ENCODE assay signal across 8 cellular contexts in the genomic region with DNA sequence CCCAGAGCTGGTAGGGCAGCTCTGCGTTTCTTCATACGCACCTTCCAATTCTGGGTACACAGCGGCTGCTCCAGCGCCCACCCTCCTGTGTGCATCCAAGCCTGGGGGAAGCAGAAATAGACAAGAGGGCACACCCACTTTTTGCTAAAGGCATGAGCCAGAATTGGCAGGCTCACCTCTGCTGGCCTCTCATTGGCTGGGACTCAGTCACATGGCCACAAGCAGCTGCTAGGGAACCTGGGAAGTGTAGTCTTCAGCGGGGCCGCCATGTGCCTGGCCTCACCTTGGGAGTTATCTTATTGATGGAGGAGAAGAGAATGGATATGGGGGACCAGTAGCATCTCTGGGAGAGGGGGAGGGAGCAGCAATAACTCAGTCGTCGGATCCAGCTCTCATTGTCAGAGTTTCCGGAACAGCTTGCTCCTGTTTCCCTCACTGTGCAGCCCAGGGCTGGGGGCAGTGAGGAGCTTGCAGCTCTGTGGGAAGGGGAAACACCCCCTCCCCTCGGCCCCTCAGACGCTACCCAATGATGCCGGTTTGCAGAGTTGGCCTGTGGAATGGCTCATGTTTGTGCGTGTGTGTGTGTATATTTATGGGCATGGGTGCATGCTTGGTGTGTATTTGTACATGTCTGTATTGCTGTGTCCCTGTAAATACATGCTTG. TPM values are rescaled to one million over a fixed set of nuclear protein-coding genes. Genes with fewer than 3 reads are reported as not detected.
DNase-seq lines count a peak whose midpoint lies in the region; ATAC-seq, FAIRE-seq and TF ChIP-seq lines count a peak whose summit lies in the region.

No MANE protein-coding gene starts in this region.

- no peak overlapping the region for H3K4me3 Mint-ChIP-seq in T-helper 2 cell treated with Interferon-gamma antibody and Interleukin-4, amounts not matched to agents 5 μg/mL and 100 μg/mL, for 36 hours

- CTCF ChIA-PET in HCT116 (lab: Charles Lee), result interaction anchor here (0.8 to 9.0 kb wide), 3 partner anchors 36 to 546 kb away, joined by 3 to 86 read pairs (median 3); no protein-coding TSS in a partner anchor

- BruUV-seq in HCT116 (replicated peaks; lab: Mats Ljungman, UMichigan), result no TSS peak

- no peaks in the 10 kb centered on the region for H4K20me1 ChIP-seq in HCT116 (ENCODE audit: insufficient read depth)

- H3K27me3 Mint-ChIP-seq in T-helper 2 cell treated with Interferon-gamma antibody and Interleukin-4, amounts not matched to agents 5 μg/mL and 100 μg/mL, for 36 hours (ENCODE audit: low read depth), result no peaks in the 10 kb centered on the region

- DNase-seq in D721Med (ENCODE audit: insufficient read length, low spot score), result peak; percentile 70
- DNase-seq in HCT116 (ENCODE audit: low read depth, low spot score), result peak; percentile 79
- DNase-seq in NCI-H1694 (lab: John Stamatoyannopoulos, UW), result peak; percentile 91
- peak; percentile 74 for DNase-seq in T-helper 2 cell treated with Interferon-gamma antibody and Interleukin-4, amounts not matched to agents 5 μg/mL and 100 μg/mL, for 36 hours (ENCODE audit: low spot score)
- DNase-seq in amygdala (lab: John Stamatoyannopoulos, UW), result peak in 51 of 56 donors; percentile 23 to 88 (median 70)
- DNase-seq in hippocampal formation (lab: John Stamatoyannopoulos, UW), result peak; percentile 52 to 72
- DNase-seq in stimulated activated CD4-positive, alpha-beta T cell treated with anti-CD3 and anti-CD28 coated beads, Interleukin-12 subunit alpha, Interleukin-12 subunit beta, amount 100 ng/mL, for 4 hours, result peak; percentile 71
- DNase-seq in dedifferentiated amniotic fluid mesenchymal stem cell (ENCODE audit: extremely low spot score), result no peak

- no peaks in the 10 kb centered on the region for H3K9me3 ChIP-seq in HCT116 (ENCODE audit: control insufficient read depth in 1 of 2, insufficient read depth in 1 of 2, low read depth in 1 of 2, low read length in 2 of 2)

- no peaks in the 10 kb centered on the region for H3K79me2 ChIP-seq in HCT116 (ENCODE audit: insufficient read depth, low read length)

- no peaks in the 10 kb centered on the region for H3K9me3 Mint-ChIP-seq in T-helper 2 cell treated with Interferon-gamma antibody and Interleukin-4, amounts not matched to agents 5 μg/mL and 100 μg/mL, for 36 hours

- no peaks in the 10 kb centered on the region for H3K9me2 ChIP-seq in HCT116 (ENCODE audit: insufficient read depth)

- no peak for TF ChIP-seq POLR2A in HCT116 (IDR thresholded peaks at IDR 0.05; ENCODE audit: borderline replicate concordance, extremely low read depth, insufficient read depth, insufficient read length)

- peak overlapping the region; percentile 43 for H3K4me2 ChIP-seq in HCT116 (ENCODE audit: low read length)

- RAD21 ChIA-PET in HCT116 (lab: Charles Lee; ENCODE audit: low non-redundant PET in 1 of 2, low total read pairs in 2 of 2, uncharacterized antibody in 2 of 2, unreplicated experiment in 2 of 2), result no interaction called here

- ATAC-seq in HCT116, result peak; percentile 98

- H3K9ac ChIP-seq in HCT116 (ENCODE audit: low read length), result no peak overlapping the region

- FAIRE-seq in D721Med (lab: Jason Lieb, UNC), result no peak

- TF ChIP-seq RAD21 in HCT116 (IDR thresholded peaks at IDR 0.05; ENCODE audit: low read depth), result no peak

- H3K4me1 Mint-ChIP-seq in T-helper 2 cell treated with Interferon-gamma antibody and Interleukin-4, amounts not matched to agents 5 μg/mL and 100 μg/mL, for 36 hours (ENCODE audit: low read depth), result peaks cover 14% of the 10 kb centered on the region

- H3K4me1 ChIP-seq in HCT116 (ENCODE audit: control insufficient read depth in 1 of 2, insufficient read depth in 2 of 2, low read length in 2 of 2), result peaks cover 0 to 16% of the 10 kb centered on the region in 2 experiments; a peak in 3 of 4 replicates

- H3K27ac Mint-ChIP-seq in T-helper 2 cell treated with Interferon-gamma antibody and Interleukin-4, amounts not matched to agents 5 μg/mL and 100 μg/mL, for 36 hours, result no peak overlapping the region

- POLR2A ChIA-PET in HCT116 (lab: Charles Lee), result interaction anchor here (0.5 to 1.6 kb wide), 4 partner anchors 12 to 471 kb away, joined by 3 to 11 read pairs (median 4); a partner anchor contains a TSS

- no peak overlapping the region; the same call in 1 of the 2 replicates for H3K27ac ChIP-seq in HCT116 (ENCODE audit: low read depth, low read length)

- H3K36me3 ChIP-seq in HCT116 (ENCODE audit: control insufficient read depth in 1 of 2, insufficient read depth in 2 of 2, low read length in 2 of 2), result no peaks in the 10 kb centered on the region

- H3K4me3 ChIP-seq in HCT116 (replicated peaks in 1 of 2; ENCODE audit: low read depth in 1 of 2, low read length in 2 of 2), result no peak overlapping the region

- no peak overlapping the region for H2AFZ ChIP-seq in HCT116 (ENCODE audit: low read depth, low read length, poor library complexity, severe bottlenecking)

- no peak for TF ChIP-seq CTCF in D721Med (IDR thresholded peaks at IDR 0.05; ENCODE audit: insufficient read depth, missing control alignments)
- no peak for TF ChIP-seq CTCF in HCT116 (IDR thresholded peaks at IDR 0.05 in 2 of 3, conservative IDR thresholded peaks at IDR 0.05 in 1 of 3; ENCODE audit: borderline replicate concordance in 1 of 3, insufficient read depth in 1 of 3, low read depth in 2 of 3, low read length in 2 of 3)

- no peaks in the 10 kb centered on the region for H3K27me3 ChIP-seq in HCT116 (ENCODE audit: insufficient read depth, low read length)

- intact Hi-C loops in HCT116 (cut with micrococcal nuclease), result no loop called here

- H3K36me3 Mint-ChIP-seq in T-helper 2 cell treated with Interferon-gamma antibody and Interleukin-4, amounts not matched to agents 5 μg/mL and 100 μg/mL, for 36 hours (ENCODE audit: low read depth), result no peaks in the 10 kb centered on the region

TF ChIP-seq in HCT116, 20 proteins besides CTCF, POLR2A, EP300 and RAD21:
- no peak for TF ChIP-seq POLR2AphosphoS5 (IDR thresholded peaks at IDR 0.05; ENCODE audit: low read depth, low read length)
- peak; percentile 72 for TF ChIP-seq SP1 (IDR thresholded peaks at IDR 0.05; ENCODE audit: low read depth)
- TF ChIP-seq, protein P1, sequence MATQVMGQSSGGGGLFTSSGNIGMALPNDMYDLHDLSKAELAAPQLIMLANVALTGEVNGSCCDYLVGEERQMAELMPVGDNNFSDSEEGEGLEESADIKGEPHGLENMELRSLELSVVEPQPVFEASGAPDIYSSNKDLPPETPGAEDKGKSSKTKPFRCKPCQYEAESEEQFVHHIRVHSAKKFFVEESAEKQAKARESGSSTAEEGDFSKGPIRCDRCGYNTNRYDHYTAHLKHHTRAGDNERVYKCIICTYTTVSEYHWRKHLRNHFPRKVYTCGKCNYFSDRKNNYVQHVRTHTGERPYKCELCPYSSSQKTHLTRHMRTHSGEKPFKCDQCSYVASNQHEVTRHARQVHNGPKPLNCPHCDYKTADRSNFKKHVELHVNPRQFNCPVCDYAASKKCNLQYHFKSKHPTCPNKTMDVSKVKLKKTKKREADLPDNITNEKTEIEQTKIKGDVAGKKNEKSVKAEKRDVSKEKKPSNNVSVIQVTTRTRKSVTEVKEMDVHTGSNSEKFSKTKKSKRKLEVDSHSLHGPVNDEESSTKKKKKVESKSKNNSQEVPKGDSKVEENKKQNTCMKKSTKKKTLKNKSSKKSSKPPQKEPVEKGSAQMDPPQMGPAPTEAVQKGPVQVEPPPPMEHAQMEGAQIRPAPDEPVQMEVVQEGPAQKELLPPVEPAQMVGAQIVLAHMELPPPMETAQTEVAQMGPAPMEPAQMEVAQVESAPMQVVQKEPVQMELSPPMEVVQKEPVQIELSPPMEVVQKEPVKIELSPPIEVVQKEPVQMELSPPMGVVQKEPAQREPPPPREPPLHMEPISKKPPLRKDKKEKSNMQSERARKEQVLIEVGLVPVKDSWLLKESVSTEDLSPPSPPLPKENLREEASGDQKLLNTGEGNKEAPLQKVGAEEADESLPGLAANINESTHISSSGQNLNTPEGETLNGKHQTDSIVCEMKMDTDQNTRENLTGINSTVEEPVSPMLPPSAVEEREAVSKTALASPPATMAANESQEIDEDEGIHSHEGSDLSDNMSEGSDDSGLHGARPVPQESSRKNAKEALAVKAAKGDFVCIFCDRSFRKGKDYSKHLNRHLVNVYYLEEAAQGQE (IDR thresholded peaks at IDR 0.05; ENCODE audit: low read depth), result no peak
- peak; percentile 94 for TF ChIP-seq YY1 (IDR thresholded peaks at IDR 0.05; ENCODE audit: extremely low read depth, insufficient replicate concordance, low read depth, low read length)
- TF ChIP-seq SRF (IDR thresholded peaks at IDR 0.05; ENCODE audit: low read depth), result peak; percentile 72
- TF ChIP-seq, protein P2, sequence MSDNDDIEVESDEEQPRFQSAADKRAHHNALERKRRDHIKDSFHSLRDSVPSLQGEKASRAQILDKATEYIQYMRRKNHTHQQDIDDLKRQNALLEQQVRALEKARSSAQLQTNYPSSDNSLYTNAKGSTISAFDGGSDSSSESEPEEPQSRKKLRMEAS (IDR thresholded peaks at IDR 0.05), result peak; percentile 79
- TF ChIP-seq SIN3A (IDR thresholded peaks at IDR 0.05; ENCODE audit: low read depth), result no peak
TF ChIP-seq in HCT116: peak in this region for 4.

RNA-seq across cellular contexts. Expression of a gene that starts 11.8 kb away (rescaled TPM):
- 42.8 TPM for total RNA-seq in HCT116 (2021; ENCODE audit: unreplicated experiment)
- polyA plus RNA-seq in HCT116 (2012), result 23.4 and 23.7 TPM in 2 replicates

RNA-seq across cellular contexts. Expression of a gene that starts 30.1 kb away (rescaled TPM):
- total RNA-seq in HCT116 (2021; ENCODE audit: unreplicated experiment), result 608 TPM
- 588 and 690 TPM in 2 replicates for polyA plus RNA-seq in HCT116 (2012)

RNA-seq across cellular contexts. Expression of a gene that starts 33.5 kb away (rescaled TPM):
- total RNA-seq in HCT116 (2021; ENCODE audit: unreplicated experiment), result 0.20 TPM
- polyA plus RNA-seq in HCT116 (2012), result not detected in 2 replicates

RNA-seq across cellular contexts. Expression of a gene that starts 42.3 kb away (rescaled TPM):
- total RNA-seq in HCT116 (2021; ENCODE audit: unreplicated experiment), result 80.4 TPM
- 69.1 and 86.9 TPM in 2 replicates for polyA plus RNA-seq in HCT116 (2012)
